15 cellular contexts compared by ENCODE assay signal in genomic region chr2:222311978-222312738, GRCh38. TPM values are rescaled to one million over a fixed set of nuclear protein-coding genes. Genes with fewer than 3 reads are reported as not detected.
DNase-seq lines count a peak whose midpoint lies in the region; ATAC-seq and TF ChIP-seq lines count a peak whose summit lies in the region.
"Had no signal": no experiment of that assay in that cellular context is flagged by ENCODE, and none has a peak within 500 bp of the region (broad histone marks: within the 10 kb centered on the region; RNA-seq: fewer than 3 reads in every experiment).

No MANE protein-coding gene starts in this region.

- no peak overlapping the region for H3K27ac ChIP-seq in cardiac muscle cell
- H3K27ac ChIP-seq: breast epithelium, prostate gland, SK-N-MC, tibial nerve had no signal

- no peaks in the 10 kb centered on the region for H3K36me3 Mint-ChIP-seq in activated T-helper 2 cell treated with anti-CD3 and anti-CD28 coated beads, Interferon-gamma antibody, Interleukin-2, Interleukin-4, amounts not matched to agents 10 μg/mL and 5 μg/mL and 100 μg/mL, durations not matched to agents 14 hours and 24 hours and 36 hours (ENCODE audit: low read depth)

- no peaks in the 10 kb centered on the region for H3K9me3 Mint-ChIP-seq in activated T-helper 2 cell treated with anti-CD3 and anti-CD28 coated beads, Interferon-gamma antibody, Interleukin-2, Interleukin-4, amounts not matched to agents 10 μg/mL and 5 μg/mL and 100 μg/mL, durations not matched to agents 14 hours and 24 hours and 36 hours
- H3K9me3 Mint-ChIP-seq: activated T-helper 17 cell treated with anti-CD3 and anti-CD28 coated beads, Interleukin-2, amount 50 U/mL, for 72 hours had no signal

- ATAC-seq in Right ventricle myocardium inferior (no peak), GM21576 (IDR thresholded peaks at IDR 0.05; ENCODE audit: unreplicated experiment) (no peak), GM21447 (IDR thresholded peaks at IDR 0.05; ENCODE audit: unreplicated experiment) (no peak), left cardiac atrium (no peak)
- ATAC-seq: activated T-helper 17 cell treated with anti-CD3 and anti-CD28 coated beads, Interleukin-2, amount 50 U/mL, for 72 hours had no signal

- H3K4me1 ChIP-seq in cardiac muscle cell (ENCODE audit: low read depth) = peaks cover 6% of the 10 kb centered on the region
- H3K4me1 ChIP-seq: breast epithelium, prostate gland had no signal

- H3K27ac Mint-ChIP-seq in activated T-helper 2 cell treated with anti-CD3 and anti-CD28 coated beads, Interferon-gamma antibody, Interleukin-2, Interleukin-4, amounts not matched to agents 10 μg/mL and 5 μg/mL and 100 μg/mL, durations not matched to agents 14 hours and 24 hours and 36 hours = peak overlapping the region; percentile 40
- H3K27ac Mint-ChIP-seq: activated T-helper 17 cell treated with anti-CD3 and anti-CD28 coated beads, Interleukin-2, amount 50 U/mL, for 72 hours had no signal

- intact Hi-C loops in Right ventricle myocardium inferior (cut with DNase I) = loop anchor here (10.0 kb wide), 1 partner anchor 257 kb away; no protein-coding TSS in a partner anchor
- intact Hi-C loops in activated T-helper 2 cell treated with anti-CD3 and anti-CD28 coated beads, Interferon-gamma antibody, Interleukin-2, Interleukin-4, amounts not matched to agents 10 μg/mL and 5 μg/mL and 100 μg/mL, durations not matched to agents 14 hours and 24 hours and 36 hours (cut with micrococcal nuclease) = loop anchor here (2.0 kb wide), 1 partner anchor 17 kb away; no protein-coding TSS in a partner anchor
- intact Hi-C loops in left cardiac atrium (cut with DNase I) = no loop called here

- peaks cover 100% of the 10 kb centered on the region for H3K27me3 ChIP-seq in cardiac muscle cell

- H3K4me3 ChIP-seq in cardiac muscle cell = peak overlapping the region; percentile 4
- H3K4me3 ChIP-seq: breast epithelium, prostate gland, SK-N-MC, tibial nerve had no signal

- no peak overlapping the region for H3K4me3 Mint-ChIP-seq in activated T-helper 2 cell treated with anti-CD3 and anti-CD28 coated beads, Interferon-gamma antibody, Interleukin-2, Interleukin-4, amounts not matched to agents 10 μg/mL and 5 μg/mL and 100 μg/mL, durations not matched to agents 14 hours and 24 hours and 36 hours (ENCODE audit: low read depth)
- H3K4me3 Mint-ChIP-seq: activated T-helper 17 cell treated with anti-CD3 and anti-CD28 coated beads, Interleukin-2, amount 50 U/mL, for 72 hours had no signal

- no peak for TF ChIP-seq CTCF in cardiac muscle cell (IDR thresholded peaks at IDR 0.05; ENCODE audit: low read depth, low read length)

- DNase-seq in cardiac muscle cell (ENCODE audit: low read depth in 1 of 2, low spot score in 1 of 2) (no peak), Right ventricle myocardium inferior (ENCODE audit: missing footprints) (no peak), left kidney (ENCODE audit: low read depth, low spot score) (peak; percentile 43), MV-4-11 (lab: John Stamatoyannopoulos, UW) (no peak), left cardiac atrium (no peak)
- no peak for DNase-seq in activated T-helper 2 cell treated with anti-CD3 and anti-CD28 coated beads, Interferon-gamma antibody, Interleukin-2, Interleukin-4, amounts not matched to agents 10 μg/mL and 5 μg/mL and 100 μg/mL, durations not matched to agents 14 hours and 24 hours and 36 hours (ENCODE audit: low spot score)
- DNase-seq: NCI-H2227 treated with DMSO at 0.1 percent for 48 hours; stimulated activated CD4-positive, alpha-beta T cell treated with anti-CD3 and anti-CD28 coated beads, Interleukin-1b, Interleukin-23, amount 100 ng/mL, for 48 hours had no signal

- H3K36me3 ChIP-seq in cardiac muscle cell = no peaks in the 10 kb centered on the region
- H3K36me3 ChIP-seq: breast epithelium, prostate gland, tibial nerve had no signal

- peaks cover 3% of the 10 kb centered on the region for H3K4me1 Mint-ChIP-seq in activated T-helper 2 cell treated with anti-CD3 and anti-CD28 coated beads, Interferon-gamma antibody, Interleukin-2, Interleukin-4, amounts not matched to agents 10 μg/mL and 5 μg/mL and 100 μg/mL, durations not matched to agents 14 hours and 24 hours and 36 hours (ENCODE audit: low read depth)
- H3K4me1 Mint-ChIP-seq: activated T-helper 17 cell treated with anti-CD3 and anti-CD28 coated beads, Interleukin-2, amount 50 U/mL, for 72 hours had no signal

- no peaks in the 10 kb centered on the region for H3K9me3 ChIP-seq in cardiac muscle cell (ENCODE audit: low read depth)
- H3K9me3 ChIP-seq: prostate gland, tibial nerve had no signal

- H3K27me3 Mint-ChIP-seq in activated T-helper 2 cell treated with anti-CD3 and anti-CD28 coated beads, Interferon-gamma antibody, Interleukin-2, Interleukin-4, amounts not matched to agents 10 μg/mL and 5 μg/mL and 100 μg/mL, durations not matched to agents 14 hours and 24 hours and 36 hours (ENCODE audit: low read depth) = peaks cover 94% of the 10 kb centered on the region

RNA-seq across cellular contexts. Expression of gene PAX3, which starts 13.4 kb away (rescaled TPM):
- 7.7 and 19.3 TPM in 2 replicates for total RNA-seq in cardiac muscle cell
- polyA plus RNA-seq in cardiac muscle cell = 8.0 and 8.8 TPM in 2 replicates
- not detected for total RNA-seq in Right ventricle myocardium inferior
- total RNA-seq in activated T-helper 2 cell treated with anti-CD3 and anti-CD28 coated beads, Interferon-gamma antibody, Interleukin-2, Interleukin-4, amounts not matched to agents 10 μg/mL and 5 μg/mL and 100 μg/mL, durations not matched to agents 14 hours and 24 hours and 36 hours = not detected in 2 replicates
- total RNA-seq in left cardiac atrium = under 1 TPM in 1 of 2 donors, not detected in 1; 0.84 TPM
- total RNA-seq: activated T-helper 17 cell treated with anti-CD3 and anti-CD28 coated beads, Interleukin-2, amount 50 U/mL, for 72 hours; prostate gland; tibial nerve had no signal

Comparison
In these comparisons a context has a peak if more than half of its experiments do, and no peak if none do; other contexts are left out.
1. intact Hi-C loops: an anchor here in Right ventricle myocardium inferior (10.0 kb wide) and activated T-helper 2 cell treated with anti-CD3 and anti-CD28 coated beads, Interferon-gamma antibody, Interleukin-2, Interleukin-4, amounts not matched to agents 10 μg/mL and 5 μg/mL and 100 μg/mL, durations not matched to agents 14 hours and 24 hours and 36 hours (2.0 kb wide); none called in left cardiac atrium.